Comparison of ENCODE assay signal across 7 cellular contexts in the genomic region with DNA sequence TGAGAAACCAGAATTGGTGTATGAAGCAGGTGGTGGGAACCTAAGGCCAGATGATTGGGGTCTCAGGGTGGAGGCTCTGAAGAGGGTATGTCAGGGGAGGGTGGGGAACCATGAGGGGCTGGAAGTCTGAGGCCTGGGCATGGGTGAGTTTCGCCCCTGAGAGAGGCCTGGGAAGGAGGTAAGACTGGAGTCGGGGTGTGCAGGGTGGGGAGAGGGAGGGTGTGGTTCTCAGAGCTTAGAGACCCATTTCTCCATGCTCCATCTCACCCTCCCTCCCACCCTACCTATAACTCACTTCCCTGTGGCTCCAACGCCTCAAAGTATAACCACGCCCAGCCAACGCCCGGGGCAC. TPM values are rescaled to one million over a fixed set of nuclear protein-coding genes. Genes with fewer than 3 reads are reported as not detected.
DNase-seq lines count a peak whose midpoint lies in the region; ATAC-seq and TF ChIP-seq lines count a peak whose summit lies in the region.
"Had no signal": no experiment of that assay in that cellular context is flagged by ENCODE, and none has a peak within 500 bp of the region (broad histone marks: within the 10 kb centered on the region; RNA-seq: fewer than 3 reads in every experiment).

No MANE protein-coding gene starts in this region.

- CTCF ChIA-PET in MCF 10A (lab: Yijun Ruan, JAX) (interaction anchor here (0.6 to 0.7 kb wide), 2 partner anchors 184 to 327 kb away, joined by 3 to 4 read pairs; no protein-coding TSS in a partner anchor), mammary epithelial cell (lab: Charles Lee; ENCODE audit: low non-redundant PET) (no interaction called here)

- in situ Hi-C loops in mammary epithelial cell (cut with MboI; ENCODE audit: low sequenced_read_pairs in 2 of 2) (no loop called here), transverse colon (cut with MboI; ENCODE audit: low pct_ligation_motif_present in 1 of 4, low pct_unique_long_range_greater_than_20kb in 1 of 4, low sequenced_read_pairs in 3 of 4) (no loop called here)

- no peak overlapping the region for H2AFZ ChIP-seq in mammary epithelial cell (ENCODE audit: low read depth, low read length)

- peaks cover 16% of the 10 kb centered on the region for H3K79me2 ChIP-seq in mammary epithelial cell (ENCODE audit: insufficient read depth, low read length)

- no peaks in the 10 kb centered on the region for H4K20me1 ChIP-seq in mammary epithelial cell (ENCODE audit: insufficient read depth, low read length)

- dilution Hi-C loops in mammary epithelial cell (cut with HindIII; ENCODE audit: low sequenced_read_pairs), result no loop called here

- no peak overlapping the region for H3K27ac ChIP-seq in mammary epithelial cell (ENCODE audit: insufficient read depth, low read depth, low read length)
- H3K27ac ChIP-seq in transverse colon, result peak overlapping the region; percentile 88 to 89 (median 89)

- no peaks in the 10 kb centered on the region for H3K36me3 Mint-ChIP-seq in MCF 10A (ENCODE audit: insufficient read depth, unreplicated experiment)
- peaks cover 26% of the 10 kb centered on the region for H3K36me3 Mint-ChIP-seq in effector memory CD8-positive, alpha-beta T cell (ENCODE audit: insufficient read depth)

- TF ChIP-seq POLR2A in transverse colon (IDR thresholded peaks at IDR 0.05), result no peak

- peak overlapping the region; percentile 92 for H3K27ac Mint-ChIP-seq in MCF 10A (ENCODE audit: low read depth, unreplicated experiment)
- peak overlapping the region; percentile 87 to 91 for H3K27ac Mint-ChIP-seq in effector memory CD8-positive, alpha-beta T cell

- intact Hi-C loops in MCF 10A (cut with micrococcal nuclease), result loop anchor here (1.0 to 5.0 kb wide), 2 partner anchors 41 to 44 kb away; no protein-coding TSS in a partner anchor
- intact Hi-C loops in mammary epithelial cell (cut with micrococcal nuclease), result loop anchor here (5.0 kb wide), 1 partner anchor 126 kb away; no protein-coding TSS in a partner anchor
- intact Hi-C loops in transverse colon (cut with DNase I; ENCODE audit: low total_unique reads), result no loop called here

- H3K4me1 ChIP-seq in mammary epithelial cell (ENCODE audit: insufficient read depth, low read length) (peaks cover 5% of the 10 kb centered on the region), transverse colon (peaks cover 16 to 36% (median 25%) of the 10 kb centered on the region in 4 donors)

- BruUV-seq in MCF 10A (replicated peaks; lab: Mats Ljungman, UMichigan), result no TSS peak
- BruUV-seq in mammary epithelial cell (replicated peaks; lab: Mats Ljungman, UMichigan), result no TSS peak

- ATAC-seq in effector memory CD8-positive, alpha-beta T cell (replicated peaks), result no peak

- peak overlapping the region; percentile 82 for H3K4me3 Mint-ChIP-seq in MCF 10A (ENCODE audit: unreplicated experiment)
- H3K4me3 Mint-ChIP-seq in effector memory CD8-positive, alpha-beta T cell, result peak overlapping the region; percentile 85 to 90

- TF ChIP-seq EP300 in transverse colon (IDR thresholded peaks at IDR 0.05; ENCODE audit: low read depth), result no peak

- H3K27me3 ChIP-seq in mammary epithelial cell (ENCODE audit: insufficient read depth, low read length) (no peaks in the 10 kb centered on the region), transverse colon (no peaks in the 10 kb centered on the region)

- H3K27me3 Mint-ChIP-seq in MCF 10A (ENCODE audit: insufficient read depth, unreplicated experiment), result no peaks in the 10 kb centered on the region
- peaks cover 0 to 21% of the 10 kb centered on the region in 2 donors for H3K27me3 Mint-ChIP-seq in effector memory CD8-positive, alpha-beta T cell

- peak overlapping the region in 1 of 3 experiments; percentile 61 for H3K4me3 ChIP-seq in mammary epithelial cell (replicated peaks in 1 of 3; ENCODE audit: insufficient read depth in 1 of 3, low read depth in 2 of 3, low read length in 3 of 3)
- peak overlapping the region in 1 of 4 donors; percentile 82 for H3K4me3 ChIP-seq in transverse colon

- no peaks in the 10 kb centered on the region for H3K9me3 Mint-ChIP-seq in MCF 10A (ENCODE audit: unreplicated experiment)
- no peaks in the 10 kb centered on the region for H3K9me3 Mint-ChIP-seq in effector memory CD8-positive, alpha-beta T cell

- H3K4me2 ChIP-seq in mammary epithelial cell (ENCODE audit: insufficient read depth, low read depth, low read length), result no peak overlapping the region

- no peak for TF ChIP-seq CTCF in MCF 10A (IDR thresholded peaks at IDR 0.05; ENCODE audit: unreplicated experiment)
- TF ChIP-seq CTCF in mammary epithelial cell (conservative IDR thresholded peaks at IDR 0.05 in 1 of 2, IDR thresholded peaks at IDR 0.05 in 1 of 2; ENCODE audit: extremely low read depth in 1 of 2, insufficient read depth in 1 of 2, low read depth in 1 of 2, low read length in 2 of 2), result no peak
- no peak for TF ChIP-seq CTCF in transverse colon (IDR thresholded peaks at IDR 0.05)

- no peak overlapping the region for H3K9ac ChIP-seq in mammary epithelial cell (ENCODE audit: insufficient read depth, low read length)

- H3K36me3 ChIP-seq in mammary epithelial cell (ENCODE audit: insufficient read depth, low read length), result no peaks in the 10 kb centered on the region
- no peaks in the 10 kb centered on the region for H3K36me3 ChIP-seq in transverse colon

- DNase-seq in MCF 10A (ENCODE audit: unreplicated experiment) (no peak), mammary epithelial cell (no peak), transverse colon (no peak), DMS53 (lab: John Stamatoyannopoulos, UW) (no peak)
- DNase-seq in effector memory CD8-positive, alpha-beta T cell, result no peak
- no peak for DNase-seq in stimulated activated CD4-positive, alpha-beta T cell treated with anti-CD3 and anti-CD28 coated beads, Interleukin-2, amount 100 ng/mL, for 48 hours

- H3K9me3 ChIP-seq in mammary epithelial cell (replicated peaks; ENCODE audit: insufficient read depth, low read length) (no peaks in the 10 kb centered on the region), transverse colon (no peaks in the 10 kb centered on the region)

- 0% methylated on average over 1 of the region's 6 CpGs for WGBS in mammary epithelial cell (ENCODE audit: low coverage, missing lambda C conversion rate)
- 14 to 20% methylated on average over 2 to 6 of the region's 6 CpGs for WGBS in transverse colon (ENCODE audit: low coverage in 1 of 2), 2 donors

- peaks cover 30% of the 10 kb centered on the region for H3K4me1 Mint-ChIP-seq in MCF 10A (ENCODE audit: insufficient read depth, unreplicated experiment)
- peaks cover 19 to 32% of the 10 kb centered on the region in 2 donors for H3K4me1 Mint-ChIP-seq in effector memory CD8-positive, alpha-beta T cell (ENCODE audit: low read depth in 2 of 2)

- POLR2A ChIA-PET in MCF 10A (lab: Yijun Ruan, JAX), result interaction anchor here (0.7 kb wide), 1 partner anchor 50 kb away, joined by 3 read pairs; no protein-coding TSS in a partner anchor

RNA-seq across cellular contexts. Expression of a gene that starts 1.0 kb away (rescaled TPM):
- total RNA-seq in MCF 10A (2022), result 6.6 and 8.9 TPM in 2 replicates
- total RNA-seq in mammary epithelial cell, result 1 to 10 TPM; 2.8 to 6.4 TPM
- 2.6 TPM for polyA plus RNA-seq in mammary epithelial cell
- polyA minus RNA-seq in mammary epithelial cell, result 2.1 TPM
- total RNA-seq in transverse colon, result 10 to 100 TPM in 1 of 4 donors, 1 to 10 TPM in 3; 7.0 to 15.7 (median 7.6) TPM

RNA-seq across cellular contexts. Expression of a gene that starts 23.1 kb away (rescaled TPM):
- 0.33 and 0.64 TPM in 2 replicates for total RNA-seq in MCF 10A (2022)
- total RNA-seq in mammary epithelial cell, result under 1 TPM in 1 of 2 donors, not detected in 1; 0.89 TPM
- 0.05 TPM for polyA plus RNA-seq in mammary epithelial cell
- polyA minus RNA-seq in mammary epithelial cell, result not detected
- 10 to 100 TPM in 2 of 4 donors, under 1 TPM in 2; 0.48 to 21.7 (median 8.6) TPM for total RNA-seq in transverse colon
- total RNA-seq: HT-29 had no signal

RNA-seq across cellular contexts. Expression of a gene that starts 29.2 kb away (rescaled TPM):
- total RNA-seq in MCF 10A (2022), result 4.3 and 4.8 TPM in 2 replicates
- 1 to 10 TPM; 2.3 to 7.1 TPM for total RNA-seq in mammary epithelial cell
- 3.4 TPM for polyA plus RNA-seq in mammary epithelial cell
- polyA minus RNA-seq in mammary epithelial cell, result 5.9 TPM
- 10 to 100 TPM in 1 of 4 donors, 1 to 10 TPM in 3; 1.1 to 21.0 (median 6.1) TPM for total RNA-seq in transverse colon
- total RNA-seq: HT-29 had no signal

RNA-seq across cellular contexts. Expression of a gene that starts 47.2 kb away (rescaled TPM):
- total RNA-seq in MCF 10A (2022), result 29.6 and 49.3 TPM in 2 replicates
- 10 to 100 TPM; 30.0 to 59.0 TPM for total RNA-seq in mammary epithelial cell
- 49.0 TPM for polyA plus RNA-seq in mammary epithelial cell
- 4.3 TPM for polyA minus RNA-seq in mammary epithelial cell
- 100 to 1,000 TPM in 2 of 4 donors, 10 to 100 TPM in 2; 75.1 to 171 (median 121) TPM for total RNA-seq in transverse colon

RNA-seq across cellular contexts. Expression of a gene that starts 47.7 kb away (rescaled TPM):
- total RNA-seq in MCF 10A (2022), result 8.6 and 11.1 TPM in 2 replicates
- 1 to 10 TPM; 2.2 to 8.2 TPM for total RNA-seq in mammary epithelial cell
- 2.2 TPM for polyA plus RNA-seq in mammary epithelial cell
- polyA minus RNA-seq in mammary epithelial cell, result 5.9 TPM
- total RNA-seq in transverse colon, result 10 to 100 TPM in 1 of 4 donors, 1 to 10 TPM in 3; 6.2 to 17.6 (median 7.7) TPM
